ENCODE assay signal across 1 cellular context in genomic region chr16:81695431-81695890, GRCh38.
TF ChIP-seq lines count a peak whose summit lies in the region.

No MANE protein-coding gene starts in this region.

TF ChIP-seq in neural cell, 6 proteins besides CTCF, POLR2A, EP300 and RAD21 (continued from another document):
- peak; percentile 83 for TF ChIP-seq REST (IDR thresholded peaks at IDR 0.05; ENCODE audit: borderline replicate concordance)
- TF ChIP-seq MXI1 (conservative IDR thresholded peaks at IDR 0.05; ENCODE audit: poor library complexity, severe bottlenecking) = peak; percentile 18
